Comparison of ENCODE assay signal across 13 cellular contexts in genomic region chr6:113328886-113329381, GRCh38.
DNase-seq lines count a peak whose midpoint lies in the region; TF ChIP-seq lines count a peak whose summit lies in the region.
"Had no signal": no experiment of that assay in that cellular context is flagged by ENCODE, and none has a peak within 500 bp of the region (broad histone marks: within the 10 kb centered on the region; RNA-seq: fewer than 3 reads in every experiment).

No MANE protein-coding gene starts in this region.

- peaks cover 0 to 10% (median 6%) of the 10 kb centered on the region in 4 donors for H3K4me1 ChIP-seq in stomach

- H3K27ac ChIP-seq in stomach = no peak overlapping the region

- no peak for TF ChIP-seq POLR2A in stomach (IDR thresholded peaks at IDR 0.05)

- no peaks in the 10 kb centered on the region for H3K36me3 ChIP-seq in stomach

- H3K4me3 ChIP-seq in fibroblast of mammary gland (ENCODE audit: control insufficient read depth, low read depth, low read length) = no peak overlapping the region
- no peak overlapping the region for H3K4me3 ChIP-seq in stomach

- TF ChIP-seq CTCF in fibroblast of mammary gland (conservative IDR thresholded peaks at IDR 0.05; ENCODE audit: control insufficient read depth, insufficient read depth, low read depth, low read length) (no peak), stomach (IDR thresholded peaks at IDR 0.05) (no peak)

- DNase-seq in RPMI7951 (ENCODE audit: low read depth) (peak; percentile 56), fibroblast of mammary gland (ENCODE audit: low read depth) (peak; percentile 12), medulla oblongata (ENCODE audit: extremely low spot score) (peak; percentile 76), superior temporal gyrus (ENCODE audit: extremely low spot score) (peak; percentile 61), NCI-H1694 treated with DMSO at 0.1 percent for 48 hours (lab: John Stamatoyannopoulos, UW) (no peak), NCI-H187 (lab: John Stamatoyannopoulos, UW) (no peak), stomach (no peak)
- DNase-seq: activated CD8-positive, alpha-beta T cell treated with anti-CD3 and anti-CD28 coated beads for 36 hours; Karpas-422; NCI-H1694; NCI-H510A; SK-N-SH; stimulated activated CD4-positive, alpha-beta T cell treated with anti-CD3 and anti-CD28 coated beads, Interleukin-1b, Interleukin-23, amount 100 ng/mL, for 48 hours had no signal

- H3K27me3 ChIP-seq in stomach = no peaks in the 10 kb centered on the region

- WGBS in stomach, 5 donors = 77 to 90% (median 90%) methylated on average over 4 of the region's 4 CpGs

- TF ChIP-seq EP300 in stomach (IDR thresholded peaks at IDR 0.05) = no peak

- intact Hi-C loops in stomach (cut with DNase I; ENCODE audit: low total_unique reads) = no loop called here

- H3K9me3 ChIP-seq in stomach = no peaks in the 10 kb centered on the region
- H3K9me3 ChIP-seq: SK-N-SH had no signal

Comparison
In these comparisons a context has a peak if more than half of its experiments do, and no peak if none do; other contexts are left out.
1. DNase-seq: peak in RPMI7951 (single experiment), fibroblast of mammary gland (single experiment), medulla oblongata (single experiment) and superior temporal gyrus (single experiment); none in NCI-H1694 treated with DMSO at 0.1 percent for 48 hours (single experiment), NCI-H187 (0 of 2) and stomach (single experiment).